In genomic region chr5:39217365-39218281, GRCh38 we compare ENCODE assay signal across 8 cellular contexts. TPM values are rescaled to one million over a fixed set of nuclear protein-coding genes. Genes with fewer than 3 reads are reported as not detected.
A peak's percentile ranks its signal among the peaks of the same experiment; 100 is the strongest.
DNase-seq lines count a peak whose midpoint lies in the region; ATAC-seq and TF ChIP-seq lines count a peak whose summit lies in the region.

No MANE protein-coding gene starts in this region.

- peaks cover 37% of the 10 kb centered on the region for H3K4me1 Mint-ChIP-seq in activated T-helper 17 cell treated with anti-CD3 and anti-CD28 coated beads, Interleukin-2, amount 50 U/mL, for 72 hours
- no peaks in the 10 kb centered on the region for H3K4me1 Mint-ChIP-seq in neural crest cell

- H3K27me3 ChIP-seq in DOHH2 (ENCODE audit: control insufficient read depth, low read length) = peaks cover under 1% of the 10 kb centered on the region; the same call in 1 of the 2 replicates
- H3K27me3 ChIP-seq in testis = no peaks in the 10 kb centered on the region

- intact Hi-C loops in testis (cut with DNase I; ENCODE audit: low total_unique reads) = loop anchor here (10.0 kb wide), 1 partner anchor 357 kb away; no protein-coding TSS in a partner anchor

- H3K27me3 Mint-ChIP-seq in activated T-helper 17 cell treated with anti-CD3 and anti-CD28 coated beads, Interleukin-2, amount 50 U/mL, for 72 hours = no peaks in the 10 kb centered on the region
- no peaks in the 10 kb centered on the region for H3K27me3 Mint-ChIP-seq in neural crest cell (ENCODE audit: low read depth)

- H3K4me3 ChIP-seq in DOHH2 (ENCODE audit: low read length) = no peak overlapping the region
- H3K4me3 ChIP-seq in fibroblast of pulmonary artery (replicated peaks; ENCODE audit: low read depth, low read length) = no peak overlapping the region
- no peak overlapping the region for H3K4me3 ChIP-seq in testis

- H3K9me3 Mint-ChIP-seq in activated T-helper 17 cell treated with anti-CD3 and anti-CD28 coated beads, Interleukin-2, amount 50 U/mL, for 72 hours = no peaks in the 10 kb centered on the region
- H3K9me3 Mint-ChIP-seq in neural crest cell = no peaks in the 10 kb centered on the region

- CTCF ChIA-PET in RWPE1 (lab: Yijun Ruan, JAX) = interaction anchor here (0.5 to 2.7 kb wide), 33 partner anchors 9 to 1827 kb away, joined by 3 to 25 read pairs (median 4); no protein-coding TSS in a partner anchor

- peak overlapping the region; percentile 82 for H3K27ac Mint-ChIP-seq in activated T-helper 17 cell treated with anti-CD3 and anti-CD28 coated beads, Interleukin-2, amount 50 U/mL, for 72 hours
- no peak overlapping the region for H3K27ac Mint-ChIP-seq in neural crest cell (ENCODE audit: unreplicated experiment)

- peak; percentile 89 for TF ChIP-seq CTCF in DOHH2 (IDR thresholded peaks at IDR 0.05; ENCODE audit: low read depth, low read length, poor library complexity, severe bottlenecking)
- TF ChIP-seq CTCF in RWPE1 (conservative IDR thresholded peaks at IDR 0.05; ENCODE audit: low read depth) = peak; percentile 98
- peak; percentile 99 for TF ChIP-seq CTCF in fibroblast of pulmonary artery (IDR thresholded peaks at IDR 0.05; ENCODE audit: low read length, missing control alignments)
- peak; percentile 94 for TF ChIP-seq CTCF in neural crest cell (conservative IDR thresholded peaks at IDR 0.05)
- peak; percentile 82 to 95 (median 85) for TF ChIP-seq CTCF in testis (IDR thresholded peaks at IDR 0.05)

- WGBS in testis, 2 donors = 41 to 51% methylated on average over 16 of the region's 16 CpGs

- peak overlapping the region; percentile 91 for H3K4me3 Mint-ChIP-seq in activated T-helper 17 cell treated with anti-CD3 and anti-CD28 coated beads, Interleukin-2, amount 50 U/mL, for 72 hours
- H3K4me3 Mint-ChIP-seq in neural crest cell = no peak overlapping the region

- H3K9me3 ChIP-seq in DOHH2 (ENCODE audit: control insufficient read depth, insufficient read depth, low read length) (no peaks in the 10 kb centered on the region), testis (no peaks in the 10 kb centered on the region)

- no peak overlapping the region for H3K4me2 ChIP-seq in DOHH2 (ENCODE audit: low read length)

- H3K36me3 ChIP-seq in DOHH2 (ENCODE audit: control insufficient read depth, low read length) (no peaks in the 10 kb centered on the region), testis (ENCODE audit: low read depth, missing control alignments) (no peaks in the 10 kb centered on the region)

- H3K36me3 Mint-ChIP-seq in activated T-helper 17 cell treated with anti-CD3 and anti-CD28 coated beads, Interleukin-2, amount 50 U/mL, for 72 hours (ENCODE audit: low read depth) = no peaks in the 10 kb centered on the region
- no peaks in the 10 kb centered on the region for H3K36me3 Mint-ChIP-seq in neural crest cell (ENCODE audit: low read depth)

- no peak for TF ChIP-seq POLR2A in testis (IDR thresholded peaks at IDR 0.05)

- no peaks in the 10 kb centered on the region for H3F3A ChIP-seq in DOHH2 (ENCODE audit: control insufficient read depth, insufficient read depth)

- peak; percentile 78 for ATAC-seq in GM21717 (IDR thresholded peaks at IDR 0.05; ENCODE audit: unreplicated experiment)
- ATAC-seq in activated T-helper 17 cell treated with anti-CD3 and anti-CD28 coated beads, Interleukin-2, amount 50 U/mL, for 72 hours (replicated peaks) = peak; percentile 84

- no peaks in the 10 kb centered on the region for H3K79me2 ChIP-seq in DOHH2 (ENCODE audit: control insufficient read depth, low read length)

- DNase-seq in LHCN-M2 (ENCODE audit: low read depth) (peak; percentile 73), RWPE1 (ENCODE audit: low spot score) (peak; percentile 76), fibroblast of pulmonary artery (ENCODE audit: low read depth) (peak; percentile 91), neural crest cell (ENCODE audit: low read depth, low spot score) (peak; percentile 69), testis (peak; percentile 91)

- H3K4me1 ChIP-seq in DOHH2 (ENCODE audit: control insufficient read depth, low read length) = no peaks in the 10 kb centered on the region
- H3K4me1 ChIP-seq in testis = no peaks in the 10 kb centered on the region

- no peaks in the 10 kb centered on the region for H4K20me1 ChIP-seq in DOHH2 (ENCODE audit: control insufficient read depth, insufficient read depth, low read depth, low read length)

- H3K9me2 ChIP-seq in DOHH2 (replicated peaks; ENCODE audit: control insufficient read depth, low read length) = no peaks in the 10 kb centered on the region

- no peak overlapping the region for H3K27ac ChIP-seq in DOHH2 (ENCODE audit: low read depth, low read length)
- H3K27ac ChIP-seq in RWPE1 = no peak overlapping the region
- H3K27ac ChIP-seq in testis = no peak overlapping the region

- POLR2A ChIA-PET in RWPE1 (lab: Yijun Ruan, JAX; ENCODE audit: low non-redundant PET) = interaction anchor here (0.5 kb wide), 1 partner anchor 325 kb away, joined by 3 read pairs; no protein-coding TSS in a partner anchor

RNA-seq across cellular contexts. Expression of gene FYB1, which starts 1.7 kb away (rescaled TPM):
- total RNA-seq in LHCN-M2 (2014; rRNA removed) = not detected in 2 replicates
- polyA plus RNA-seq in LHCN-M2 (2012) = not detected
- total RNA-seq in activated T-helper 17 cell treated with anti-CD3 and anti-CD28 coated beads, Interleukin-2, amount 50 U/mL, for 72 hours = 100 to 1,000 TPM in 1 of 2 donors, 10 to 100 TPM in 1; 95.7 to 153 TPM
- total RNA-seq in neural crest cell = not detected in 2 replicates
- 1 to 10 TPM; 2.5 to 8.6 TPM for total RNA-seq in testis
- 6.0 TPM for polyA plus RNA-seq in testis (ENCODE audit: insufficient read depth, low read depth, low replicate concordance)

Comparison
In these comparisons a context has a peak if more than half of its experiments do, and no peak if none do; other contexts are left out.
1. RNA of gene FYB1, which starts 1.7 kb away (total RNA-seq): 95.7 to 153 TPM in activated T-helper 17 cell treated with anti-CD3 and anti-CD28 coated beads, Interleukin-2, amount 50 U/mL, for 72 hours; 2.5 to 8.6 TPM in testis, not detected in LHCN-M2 and not detected in neural crest cell; every median in the first group is over 10 times any median in the second.
2. Peak in every context shown above with its lines, with median percentiles within 50 percentile points of each other: CTCF ChIP-seq and DNase-seq.